1 cellular context compared by ENCODE assay signal in genomic region chr2:171248205-171248662, GRCh38.
TF ChIP-seq lines count a peak whose summit lies in the region.

No MANE protein-coding gene starts in this region.

TF ChIP-seq in GM12878, 131 proteins besides CTCF, POLR2A, EP300 and RAD21 (continued from another document):
- no peak for TF ChIP-seq E2F8 (IDR thresholded peaks at IDR 0.05; ENCODE audit: low read depth, partially characterized antibody)
- peak; percentile 19 for TF ChIP-seq MEF2B (IDR thresholded peaks at IDR 0.05; ENCODE audit: partially characterized antibody, poor library complexity, severe bottlenecking)
- TF ChIP-seq ZNF207 (IDR thresholded peaks at IDR 0.05; ENCODE audit: borderline replicate concordance): no peak
- no peak for TF ChIP-seq RB1 (IDR thresholded peaks at IDR 0.05; ENCODE audit: borderline replicate concordance)
- TF ChIP-seq EZH2 (IDR thresholded peaks at IDR 0.05; ENCODE audit: borderline replicate concordance, control insufficient read depth, low read depth, low read length): no peak
- no peak for TF ChIP-seq RCOR1 (conservative IDR thresholded peaks at IDR 0.05; ENCODE audit: low read depth, low read length)
- TF ChIP-seq JUND (IDR thresholded peaks at IDR 0.05; ENCODE audit: low read depth, low read length): no peak
- TF ChIP-seq KDM1A (IDR thresholded peaks at IDR 0.05; ENCODE audit: borderline replicate concordance): no peak
- no peak for TF ChIP-seq BACH1 (IDR thresholded peaks at IDR 0.05; ENCODE audit: borderline replicate concordance)
- TF ChIP-seq CREM (IDR thresholded peaks at IDR 0.05; ENCODE audit: low read depth): no peak
- no peak for TF ChIP-seq BCL11A (IDR thresholded peaks at IDR 0.05; ENCODE audit: low read depth, low read length)
- no peak for TF ChIP-seq NR2C1 (IDR thresholded peaks at IDR 0.05)
- no peak for TF ChIP-seq ZZZ3 (IDR thresholded peaks at IDR 0.05; ENCODE audit: control insufficient read depth, insufficient read length, low read depth)
- no peak for TF ChIP-seq ZNF217 (IDR thresholded peaks at IDR 0.05)
- TF ChIP-seq HSF1 (IDR thresholded peaks at IDR 0.05; ENCODE audit: low read depth, low read length): no peak
